Comparison of ENCODE assay signal across 9 cellular contexts in the genomic region with DNA sequence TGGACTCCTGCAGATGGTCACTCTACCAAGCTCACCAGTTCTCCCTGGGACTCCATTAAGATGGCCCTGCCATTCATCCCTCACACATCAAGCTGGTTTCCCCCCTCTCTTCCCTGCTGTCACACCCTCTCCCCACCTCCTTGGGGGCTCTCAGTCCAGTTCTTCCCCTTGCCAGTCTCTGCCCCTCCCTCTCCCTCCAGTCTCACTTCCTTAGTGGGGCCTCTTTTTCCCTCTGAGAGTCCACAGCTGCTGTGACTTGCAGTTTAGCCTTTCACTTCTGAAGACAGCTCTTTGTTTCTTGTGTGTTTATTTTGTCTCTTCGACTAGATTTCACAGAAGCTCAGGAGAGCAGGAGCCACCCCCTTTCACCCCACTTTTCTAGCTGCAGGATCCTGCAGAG. TPM values are rescaled to one million over a fixed set of nuclear protein-coding genes. Genes with fewer than 3 reads are reported as not detected.
A peak's percentile ranks its signal among the peaks of the same experiment; 100 is the strongest.
DNase-seq lines count a peak whose midpoint lies in the region; ATAC-seq and TF ChIP-seq lines count a peak whose summit lies in the region.
"Had no signal": no experiment of that assay in that cellular context is flagged by ENCODE, and none has a peak within 500 bp of the region (broad histone marks: within the 10 kb centered on the region; RNA-seq: fewer than 3 reads in every experiment).

No MANE protein-coding gene starts in this region.

- H3K4me1 Mint-ChIP-seq in CD14-positive monocyte, result peaks cover 94% of the 10 kb centered on the region
- peaks cover 67% of the 10 kb centered on the region for H3K4me1 Mint-ChIP-seq in activated T-helper 17 cell treated with anti-CD3 and anti-CD28 coated beads, Interleukin-2, amount 50 U/mL, for 72 hours

- peak overlapping the region; percentile 73 to 91 for H3K4me3 Mint-ChIP-seq in CD14-positive monocyte
- H3K4me3 Mint-ChIP-seq in activated T-helper 17 cell treated with anti-CD3 and anti-CD28 coated beads, Interleukin-2, amount 50 U/mL, for 72 hours, result peak overlapping the region; percentile 84

- no peak for TF ChIP-seq CTCF in CD14-positive monocyte (IDR thresholded peaks at IDR 0.05)

- no peaks in the 10 kb centered on the region for H3K27me3 Mint-ChIP-seq in CD14-positive monocyte (ENCODE audit: low read depth in 3 of 3)
- no peaks in the 10 kb centered on the region for H3K27me3 Mint-ChIP-seq in activated T-helper 17 cell treated with anti-CD3 and anti-CD28 coated beads, Interleukin-2, amount 50 U/mL, for 72 hours

- DNase-seq in CD14-positive monocyte (ENCODE audit: low spot score), result peak; percentile 60
- DNase-seq in H4 (ENCODE audit: low spot score), result no peak
- DNase-seq in A172 (ENCODE audit: low spot score), result no peak
- DNase-seq: activated T-cell treated with anti-CD3 and anti-CD28 coated beads, Interleukin-2, amount 50 U/mL, for 1 hour had no signal

- intact Hi-C loops in CD14-positive monocyte (cut with micrococcal nuclease), result no loop called here

- peak overlapping the region; percentile 78 to 97 (median 93) for H3K27ac Mint-ChIP-seq in CD14-positive monocyte
- peak overlapping the region; percentile 99 for H3K27ac Mint-ChIP-seq in activated T-helper 17 cell treated with anti-CD3 and anti-CD28 coated beads, Interleukin-2, amount 50 U/mL, for 72 hours

- H3K9me3 Mint-ChIP-seq in CD14-positive monocyte, result no peaks in the 10 kb centered on the region
- H3K9me3 Mint-ChIP-seq in activated T-helper 17 cell treated with anti-CD3 and anti-CD28 coated beads, Interleukin-2, amount 50 U/mL, for 72 hours, result peaks cover 4% of the 10 kb centered on the region

- peaks cover 24 to 40% of the 10 kb centered on the region in 2 donors for H3K36me3 Mint-ChIP-seq in CD14-positive monocyte
- peaks cover 50% of the 10 kb centered on the region for H3K36me3 Mint-ChIP-seq in activated T-helper 17 cell treated with anti-CD3 and anti-CD28 coated beads, Interleukin-2, amount 50 U/mL, for 72 hours (ENCODE audit: low read depth)

- ATAC-seq in GM19455 (IDR thresholded peaks at IDR 0.05; ENCODE audit: unreplicated experiment), result peak; percentile 46
- peak; percentile 24 for ATAC-seq in HG03378 (IDR thresholded peaks at IDR 0.05; ENCODE audit: unreplicated experiment)
- no peak for ATAC-seq in activated T-helper 17 cell treated with anti-CD3 and anti-CD28 coated beads, Interleukin-2, amount 50 U/mL, for 72 hours (replicated peaks)
- no peak for ATAC-seq in GM18870 (IDR thresholded peaks at IDR 0.05; ENCODE audit: unreplicated experiment)
- ATAC-seq in HG02610 (IDR thresholded peaks at IDR 0.05; ENCODE audit: unreplicated experiment), result no peak

RNA-seq across cellular contexts. Expression of gene DOCK2, which starts 10.5 kb away (rescaled TPM):
- polyA plus RNA-seq in CD14-positive monocyte, result 100 to 1,000 TPM in 1 of 2 donors, 10 to 100 TPM in 1; 57.5 to 115 TPM
- total RNA-seq in activated T-helper 17 cell treated with anti-CD3 and anti-CD28 coated beads, Interleukin-2, amount 50 U/mL, for 72 hours, result 100 to 1,000 TPM; 229 to 244 TPM
- total RNA-seq in H4 (2014; rRNA removed; shearing (Covaris generic)), result 1.0 and 1.4 TPM in 2 replicates
- 63.1 and 68.9 TPM in 2 replicates for total RNA-seq in A172 (2014; rRNA removed; shearing (Covaris generic))

Comparison
In these comparisons a context has a peak if more than half of its experiments do, and no peak if none do; other contexts are left out.
1. ATAC-seq: peak in GM19455 (single experiment) and HG03378 (single experiment); none in activated T-helper 17 cell treated with anti-CD3 and anti-CD28 coated beads, Interleukin-2, amount 50 U/mL, for 72 hours (single experiment), GM18870 (single experiment) and HG02610 (single experiment).
2. RNA of gene DOCK2, which starts 10.5 kb away (total RNA-seq): 229 to 244 TPM in activated T-helper 17 cell treated with anti-CD3 and anti-CD28 coated beads, Interleukin-2, amount 50 U/mL, for 72 hours and 63.1 to 68.9 TPM in A172; 1.0 to 1.4 TPM in H4; every median in the first group is over 10 times any median in the second.